20 cellular contexts compared by ENCODE assay signal in the genomic region with DNA sequence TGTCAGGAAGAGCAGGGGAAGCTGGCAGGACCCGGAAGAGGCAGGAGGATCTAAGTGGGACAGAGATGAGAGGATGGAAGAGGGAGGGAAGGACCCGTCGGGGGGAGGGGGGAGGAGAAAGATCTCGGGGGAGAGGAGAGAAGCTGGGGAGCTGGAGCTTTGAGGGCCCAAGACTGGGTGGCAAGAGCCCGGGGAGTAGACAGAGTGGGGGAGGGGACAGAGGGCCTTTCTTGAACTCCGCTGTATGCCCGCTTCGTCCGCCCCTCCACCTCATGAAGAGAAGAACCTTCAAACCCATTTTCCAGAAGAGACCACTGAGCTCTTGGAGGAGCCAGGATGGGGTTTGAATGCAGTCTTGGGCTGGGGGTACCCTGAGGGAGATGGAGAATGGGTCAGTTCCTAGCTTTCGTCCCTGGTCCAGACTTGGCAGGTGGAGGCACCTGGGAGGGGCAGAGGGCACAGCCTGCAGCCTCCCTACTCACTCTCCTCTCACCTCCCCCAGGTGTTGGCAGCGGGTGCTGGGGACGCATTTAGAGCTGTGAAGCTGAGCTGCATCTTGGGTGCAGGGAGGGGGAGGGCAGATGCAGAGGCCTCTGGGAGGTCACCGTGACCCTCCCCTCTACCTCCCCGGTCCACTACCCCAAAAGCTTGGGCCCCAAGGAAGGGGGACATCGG. TPM values are rescaled to one million over a fixed set of nuclear protein-coding genes. Genes with fewer than 3 reads are reported as not detected.
DNase-seq lines count a peak whose midpoint lies in the region; ATAC-seq and TF ChIP-seq lines count a peak whose summit lies in the region.
"Had no signal": no experiment of that assay in that cellular context is flagged by ENCODE, and none has a peak within 500 bp of the region (broad histone marks: within the 10 kb centered on the region; RNA-seq: fewer than 3 reads in every experiment).

No MANE protein-coding gene starts in this region.

- no peak overlapping the region for H3K4me3 ChIP-seq in gastroesophageal sphincter
- no peak overlapping the region for H3K4me3 ChIP-seq in colonic mucosa

- H3K27me3 Mint-ChIP-seq in T-helper 17 cell (peaks cover 48% of the 10 kb centered on the region), neural crest cell (ENCODE audit: low read depth) (peaks cover 14% of the 10 kb centered on the region)
- H3K27me3 Mint-ChIP-seq in activated CD8-positive, alpha-beta T cell treated with anti-CD3 and anti-CD28 coated beads for 36 hours = peaks cover 36% of the 10 kb centered on the region
- peaks cover 35% of the 10 kb centered on the region for H3K27me3 Mint-ChIP-seq in activated naive CD4-positive, alpha-beta T cell treated with anti-CD3 and anti-CD28 coated beads for 36 hours (ENCODE audit: low read depth)

- no peak for TF ChIP-seq EP300 in gastroesophageal sphincter (IDR thresholded peaks at IDR 0.05)

- CTCF ChIA-PET in activated CD8-positive, alpha-beta T cell treated with anti-CD3 and anti-CD28 coated beads for 36 hours (lab: Charles Lee) = interaction anchor here (1.7 kb wide), 1 partner anchor 13 kb away, joined by 13 read pairs; no protein-coding TSS in a partner anchor
- CTCF ChIA-PET in activated naive CD4-positive, alpha-beta T cell treated with anti-CD3 and anti-CD28 coated beads for 36 hours (lab: Charles Lee) = interaction anchor here (0.5 to 1.7 kb wide), 3 partner anchors 12 to 31 kb away, joined by 3 to 8 read pairs (median 4); no protein-coding TSS in a partner anchor

- H3K4me3 Mint-ChIP-seq in T-helper 17 cell (peak overlapping the region; percentile 58), neural crest cell (peak overlapping the region; percentile 64)
- no peak overlapping the region for H3K4me3 Mint-ChIP-seq in activated CD8-positive, alpha-beta T cell treated with anti-CD3 and anti-CD28 coated beads for 36 hours
- no peak overlapping the region for H3K4me3 Mint-ChIP-seq in activated naive CD4-positive, alpha-beta T cell treated with anti-CD3 and anti-CD28 coated beads for 36 hours

- H3K9ac ChIP-seq in colonic mucosa (ENCODE audit: low read depth in 2 of 2, low read length in 2 of 2) = no peak overlapping the region
- H3K9ac ChIP-seq: KMS-11 had no signal

- WGBS in gastroesophageal sphincter (ENCODE audit: low coverage in 1 of 2), 2 donors = 20 to 49% methylated on average over 3 to 8 of the region's 15 CpGs

- intact Hi-C loops in activated CD8-positive, alpha-beta T cell treated with anti-CD3 and anti-CD28 coated beads for 36 hours (cut with micrococcal nuclease) = no loop called here
- intact Hi-C loops in colonic mucosa (cut with DNase I) = no loop called here
- intact Hi-C loops in activated naive CD4-positive, alpha-beta T cell treated with anti-CD3 and anti-CD28 coated beads for 36 hours (cut with micrococcal nuclease) = no loop called here

- H3K9me3 ChIP-seq in T-helper 17 cell (ENCODE audit: control insufficient read depth, low read length, poor library complexity, severe bottlenecking) (no peaks in the 10 kb centered on the region), gastroesophageal sphincter (no peaks in the 10 kb centered on the region), colonic mucosa (no peaks in the 10 kb centered on the region)

- no peak overlapping the region for H3K27ac ChIP-seq in gastroesophageal sphincter
- H3K27ac ChIP-seq in colonic mucosa = no peak overlapping the region
- H3K27ac ChIP-seq: KMS-11 had no signal

- no peak for TF ChIP-seq CTCF in GM20000 (IDR thresholded peaks at IDR 0.05; ENCODE audit: extremely low read depth, missing control alignments)
- no peak for TF ChIP-seq CTCF in neural crest cell (conservative IDR thresholded peaks at IDR 0.05)
- no peak for TF ChIP-seq CTCF in activated CD8-positive, alpha-beta T cell treated with anti-CD3 and anti-CD28 coated beads for 36 hours (IDR thresholded peaks at IDR 0.05)
- no peak for TF ChIP-seq CTCF in gastroesophageal sphincter (IDR thresholded peaks at IDR 0.05)
- TF ChIP-seq CTCF in colonic mucosa (IDR thresholded peaks at IDR 0.05) = no peak

- H3K4me1 ChIP-seq in gastroesophageal sphincter (peaks cover 0 to 23% (median 6%) of the 10 kb centered on the region in 3 donors), colonic mucosa (no peaks in the 10 kb centered on the region)

- TF ChIP-seq POLR2A in gastroesophageal sphincter (IDR thresholded peaks at IDR 0.05) = no peak

- H3K36me3 ChIP-seq in gastroesophageal sphincter (no peaks in the 10 kb centered on the region), colonic mucosa (no peaks in the 10 kb centered on the region)

- no peak overlapping the region for H3K27ac Mint-ChIP-seq in T-helper 17 cell
- H3K27ac Mint-ChIP-seq in neural crest cell (ENCODE audit: unreplicated experiment) = no peak overlapping the region
- no peak overlapping the region for H3K27ac Mint-ChIP-seq in activated CD8-positive, alpha-beta T cell treated with anti-CD3 and anti-CD28 coated beads for 36 hours
- H3K27ac Mint-ChIP-seq in activated naive CD4-positive, alpha-beta T cell treated with anti-CD3 and anti-CD28 coated beads for 36 hours = no peak overlapping the region
- H3K27ac Mint-ChIP-seq: CD4-positive, alpha-beta memory T cell had no signal

- POLR2A ChIA-PET in activated CD8-positive, alpha-beta T cell treated with anti-CD3 and anti-CD28 coated beads for 36 hours (lab: Charles Lee) = no interaction called here

- H3K4me1 Mint-ChIP-seq in T-helper 17 cell (peaks cover 19% of the 10 kb centered on the region), neural crest cell (peaks cover 24% of the 10 kb centered on the region)
- peaks cover 16% of the 10 kb centered on the region for H3K4me1 Mint-ChIP-seq in activated CD8-positive, alpha-beta T cell treated with anti-CD3 and anti-CD28 coated beads for 36 hours (ENCODE audit: low read depth)
- peaks cover 21% of the 10 kb centered on the region for H3K4me1 Mint-ChIP-seq in activated naive CD4-positive, alpha-beta T cell treated with anti-CD3 and anti-CD28 coated beads for 36 hours (ENCODE audit: low read depth)

- no peak for ATAC-seq in T-helper 17 cell
- no peak for ATAC-seq in activated CD8-positive, alpha-beta T cell treated with anti-CD3 and anti-CD28 coated beads for 36 hours
- ATAC-seq in gastroesophageal sphincter = no peak

- DNase-seq in GM20000 (ENCODE audit: low spot score) (peak; percentile 24), T-helper 17 cell (no peak), iPS-NIHi7 (ENCODE audit: extremely low spot score) (peak; percentile 13), neural crest cell (ENCODE audit: low read depth, low spot score) (no peak), colonic mucosa (no peak)
- no peak for DNase-seq in activated CD8-positive, alpha-beta T cell treated with anti-CD3 and anti-CD28 coated beads for 36 hours
- DNase-seq in activated naive CD4-positive, alpha-beta T cell treated with anti-CD3 and anti-CD28 coated beads for 36 hours = no peak
- DNase-seq: CD4-positive, alpha-beta memory T cell; DMS153; GDM1; GOT3; NCI-H1417 treated with DMSO at 0.1 percent for 48 hours; NCI-H187 treated with DMSO at 0.1 percent for 48 hours; NCI-H510A treated with DMSO at 0.1 percent for 48 hours; OCI-M1; SHP77 treated with DMSO at 0.1 percent for 48 hours had no signal

- H3K36me3 Mint-ChIP-seq in T-helper 17 cell (ENCODE audit: low read depth) = peaks cover 6% of the 10 kb centered on the region
- no peaks in the 10 kb centered on the region for H3K36me3 Mint-ChIP-seq in neural crest cell (ENCODE audit: low read depth)
- no peaks in the 10 kb centered on the region for H3K36me3 Mint-ChIP-seq in activated CD8-positive, alpha-beta T cell treated with anti-CD3 and anti-CD28 coated beads for 36 hours (ENCODE audit: low read depth)
- H3K36me3 Mint-ChIP-seq in activated naive CD4-positive, alpha-beta T cell treated with anti-CD3 and anti-CD28 coated beads for 36 hours (ENCODE audit: low read depth) = no peaks in the 10 kb centered on the region
- H3K36me3 Mint-ChIP-seq: CD4-positive, alpha-beta memory T cell had no signal

- peaks cover 96% of the 10 kb centered on the region for H3K27me3 ChIP-seq in gastroesophageal sphincter
- peaks cover 9% of the 10 kb centered on the region for H3K27me3 ChIP-seq in colonic mucosa

- no peaks in the 10 kb centered on the region for H3K9me3 Mint-ChIP-seq in neural crest cell
- H3K9me3 Mint-ChIP-seq in activated CD8-positive, alpha-beta T cell treated with anti-CD3 and anti-CD28 coated beads for 36 hours = no peaks in the 10 kb centered on the region
- no peaks in the 10 kb centered on the region for H3K9me3 Mint-ChIP-seq in activated naive CD4-positive, alpha-beta T cell treated with anti-CD3 and anti-CD28 coated beads for 36 hours

RNA-seq across cellular contexts. Expression of a gene that starts 0.9 kb away (rescaled TPM):
- not detected for total RNA-seq in T-helper 17 cell
- 42.5 and 50.2 TPM in 2 replicates for total RNA-seq in neural crest cell
- not detected for total RNA-seq in activated CD8-positive, alpha-beta T cell treated with anti-CD3 and anti-CD28 coated beads for 36 hours
- total RNA-seq in gastroesophageal sphincter = 1 to 10 TPM; 5.0 to 9.3 (median 7.6) TPM
- total RNA-seq in colonic mucosa = 1 to 10 TPM; 1.1 TPM
- not detected for total RNA-seq in activated naive CD4-positive, alpha-beta T cell treated with anti-CD3 and anti-CD28 coated beads for 36 hours
- total RNA-seq: CD4-positive, alpha-beta memory T cell; RPMI7951 had no signal

RNA-seq across cellular contexts. Expression of a gene that starts 55.4 kb away (rescaled TPM):
- not detected for total RNA-seq in T-helper 17 cell
- 1.2 TPM in 1 of 2 replicates, not detected in the other for total RNA-seq in neural crest cell
- total RNA-seq in activated CD8-positive, alpha-beta T cell treated with anti-CD3 and anti-CD28 coated beads for 36 hours = not detected
- not detected for total RNA-seq in gastroesophageal sphincter
- total RNA-seq in colonic mucosa = not detected
- not detected for total RNA-seq in activated naive CD4-positive, alpha-beta T cell treated with anti-CD3 and anti-CD28 coated beads for 36 hours
- total RNA-seq: CD4-positive, alpha-beta memory T cell; Daoy; RPMI7951 had no signal

RNA-seq across cellular contexts. Expression of a gene that starts 58.2 kb away (rescaled TPM):
- total RNA-seq in T-helper 17 cell (10 to 100 TPM; 14.9 to 18.0 TPM), neural crest cell (10.9 and 13.5 TPM in 2 replicates), gastroesophageal sphincter (10 to 100 TPM; 16.1 to 39.8 (median 26.1) TPM), colonic mucosa (10 to 100 TPM; 27.0 to 45.0 TPM)
- 10 to 100 TPM; 21.6 to 22.6 TPM for total RNA-seq in activated CD8-positive, alpha-beta T cell treated with anti-CD3 and anti-CD28 coated beads for 36 hours
- total RNA-seq in activated naive CD4-positive, alpha-beta T cell treated with anti-CD3 and anti-CD28 coated beads for 36 hours = 10 to 100 TPM; 17.2 to 17.9 TPM

Comparison
In these comparisons a context has a peak if more than half of its experiments do, and no peak if none do; other contexts are left out.
1. DNase-seq: peak in GM20000 (single experiment) and iPS-NIHi7 (single experiment); none in T-helper 17 cell (0 of 3), neural crest cell (single experiment), activated CD8-positive, alpha-beta T cell treated with anti-CD3 and anti-CD28 coated beads for 36 hours (single experiment), colonic mucosa (single experiment) and activated naive CD4-positive, alpha-beta T cell treated with anti-CD3 and anti-CD28 coated beads for 36 hours (single experiment).
2. H3K4me3 Mint-ChIP-seq: peak in T-helper 17 cell (single experiment) and neural crest cell (single experiment); none in activated CD8-positive, alpha-beta T cell treated with anti-CD3 and anti-CD28 coated beads for 36 hours (single experiment) and activated naive CD4-positive, alpha-beta T cell treated with anti-CD3 and anti-CD28 coated beads for 36 hours (single experiment).